ENCODE assay signal across 15 cellular contexts in the genomic region with DNA sequence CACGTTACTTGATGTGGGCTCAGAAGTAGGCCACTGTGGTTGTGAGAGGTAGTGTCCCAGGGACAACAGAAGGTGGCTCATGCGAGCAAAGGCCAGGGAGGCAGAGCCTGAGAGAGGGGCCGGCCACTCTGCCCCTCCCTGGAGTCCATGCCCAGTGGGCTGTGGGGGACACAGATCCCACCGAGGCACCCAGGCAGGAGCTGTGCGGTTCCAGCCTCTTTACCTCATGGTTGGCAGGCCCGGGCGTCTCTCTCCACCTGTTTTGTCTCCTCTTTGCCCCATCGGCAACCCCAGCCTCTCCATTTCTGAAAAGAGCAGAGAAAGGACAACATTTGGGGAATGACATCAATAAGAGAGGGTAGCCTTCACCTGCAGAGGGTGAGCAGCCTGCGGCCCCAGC.
"Had no signal": no experiment of that assay in that cellular context is flagged by ENCODE, and none has a peak within 500 bp of the region (broad histone marks: within the 10 kb centered on the region; RNA-seq: fewer than 3 reads in every experiment).

No MANE protein-coding gene starts in this region.

- H3K27me3 Mint-ChIP-seq: type B pancreatic cell had no signal

- ATAC-seq: gastrocnemius medialis; heart right ventricle; naive thymus-derived CD4-positive, alpha-beta T cell; psoas muscle had no signal

- H3K36me3 ChIP-seq: gastrocnemius medialis, heart right ventricle, neutrophil, thyroid gland had no signal

- H3K4me3 ChIP-seq: gastrocnemius medialis, heart right ventricle, psoas muscle, smooth muscle cell, thyroid gland had no signal

- H3K27me3 ChIP-seq: gastrocnemius medialis, neutrophil, thyroid gland had no signal

- H3K27ac ChIP-seq: gastrocnemius medialis, heart right ventricle, neutrophil, psoas muscle, thyroid gland had no signal

- H3K27ac Mint-ChIP-seq: nephron progenitor cell, type B pancreatic cell had no signal

- H3K9me3 ChIP-seq: gastrocnemius medialis, heart right ventricle, neutrophil, psoas muscle, thyroid gland had no signal

- H3K4me3 Mint-ChIP-seq: naive thymus-derived CD4-positive, alpha-beta T cell; nephron progenitor cell; type B pancreatic cell had no signal

- DNase-seq: gastrocnemius medialis; heart right ventricle; hypothalamus; kidney glomerular epithelial cell; mammary epithelial cell; naive thymus-derived CD4-positive, alpha-beta T cell; nephron progenitor cell; psoas muscle; retina; stimulated activated CD4-positive, alpha-beta T cell treated with anti-CD3 and anti-CD28 coated beads, Interleukin-2, amount 100 ng/mL, for 48 hours; stimulated activated naive CD4-positive, alpha-beta T cell treated with Interleukin-2 at 50 U/mL for 16 hours had no signal

- H3K4me2 ChIP-seq: smooth muscle cell had no signal

- H3K4me1 ChIP-seq: gastrocnemius medialis, heart right ventricle, psoas muscle had no signal

- H3K36me3 Mint-ChIP-seq: naive thymus-derived CD4-positive, alpha-beta T cell; type B pancreatic cell had no signal

- H3K9me3 Mint-ChIP-seq: nephron progenitor cell, type B pancreatic cell had no signal
